ENCODE assay signal across 16 cellular contexts in the genomic region with DNA sequence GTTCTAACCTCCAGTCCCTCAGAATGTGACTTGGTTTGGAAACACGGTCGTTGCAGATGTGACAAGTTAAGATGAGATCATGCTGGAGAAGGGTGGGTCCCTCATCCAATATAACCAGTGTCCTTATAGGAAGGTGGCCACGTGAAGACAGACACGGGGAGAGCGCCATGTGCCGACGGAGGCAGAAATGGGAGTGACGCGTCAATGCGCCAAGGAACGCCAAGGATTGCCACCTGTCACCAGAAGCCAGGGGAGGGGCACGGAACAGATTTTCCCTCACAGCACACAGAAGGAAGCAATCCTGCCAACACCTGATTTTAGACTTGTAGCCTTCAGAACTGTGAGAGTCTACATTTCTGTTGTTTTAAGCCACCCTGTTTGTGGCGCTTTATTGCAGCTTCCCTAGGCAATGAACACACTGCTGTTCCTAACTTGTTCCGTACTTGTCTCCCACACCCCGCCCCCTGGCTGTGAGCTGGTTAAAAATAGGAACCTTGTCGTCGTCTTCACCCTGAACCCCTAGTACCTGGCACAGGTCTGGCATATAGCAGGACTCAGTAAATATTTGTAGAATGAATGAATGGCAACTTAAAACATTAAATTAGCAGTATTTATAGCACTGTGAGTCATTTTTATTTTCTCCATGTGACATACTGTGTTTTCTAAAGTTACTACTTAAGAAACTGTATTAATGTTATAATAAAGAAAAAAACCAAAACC. TPM values are rescaled to one million over a fixed set of nuclear protein-coding genes. Genes with fewer than 3 reads are reported as not detected.
DNase-seq lines count a peak whose midpoint lies in the region; ATAC-seq, FAIRE-seq and TF ChIP-seq lines count a peak whose summit lies in the region.
"Had no signal": no experiment of that assay in that cellular context is flagged by ENCODE, and none has a peak within 500 bp of the region (broad histone marks: within the 10 kb centered on the region; RNA-seq: fewer than 3 reads in every experiment).

No MANE protein-coding gene starts in this region.

- in situ Hi-C loops in transverse colon (cut with MboI; ENCODE audit: low pct_ligation_motif_present in 1 of 4, low pct_unique_long_range_greater_than_20kb in 1 of 4, low sequenced_read_pairs in 3 of 4): no loop called here

- FAIRE-seq in GM12892 (lab: Jason Lieb, UNC): no peak
- FAIRE-seq: A549 had no signal

- TF ChIP-seq POLR2A in transverse colon (IDR thresholded peaks at IDR 0.05) (no peak), GM12892 (IDR thresholded peaks at IDR 0.05; ENCODE audit: low read depth, low read length) (no peak)

- H3K27ac ChIP-seq in right atrium auricular region: no peak overlapping the region
- peak overlapping the region; percentile 31 to 60 (median 42) for H3K27ac ChIP-seq in transverse colon
- H3K27ac ChIP-seq in lower lobe of right lung: no peak overlapping the region
- H3K27ac ChIP-seq: A549 had no signal

- 53% methylated on average over 17 of the region's 17 CpGs; no CpG with 5 or more reads in 1 of the 2 donors for WGBS in transverse colon (ENCODE audit: low coverage in 1 of 2), 2 donors

- H3K36me3 ChIP-seq in right atrium auricular region (no peaks in the 10 kb centered on the region), transverse colon (no peaks in the 10 kb centered on the region), lower lobe of right lung (no peaks in the 10 kb centered on the region)

- H3K9me3 ChIP-seq in right atrium auricular region: no peaks in the 10 kb centered on the region
- no peaks in the 10 kb centered on the region for H3K9me3 ChIP-seq in transverse colon
- no peaks in the 10 kb centered on the region for H3K9me3 ChIP-seq in lower lobe of right lung
- H3K9me3 ChIP-seq: A549 had no signal

- H3K4me3 ChIP-seq in right atrium auricular region (no peak overlapping the region), transverse colon (no peak overlapping the region), lower lobe of right lung (no peak overlapping the region)
- H3K4me3 ChIP-seq: A549 had no signal

- TF ChIP-seq CTCF in right atrium auricular region (IDR thresholded peaks at IDR 0.05) (peak in 1 of 2 donors; percentile 29), transverse colon (IDR thresholded peaks at IDR 0.05) (peak in 2 of 5 experiments; percentile 11 to 28), lower lobe of right lung (IDR thresholded peaks at IDR 0.05) (no peak)

- TF ChIP-seq EP300 in transverse colon (IDR thresholded peaks at IDR 0.05; ENCODE audit: low read depth): no peak

- intact Hi-C loops in Right ventricle myocardium inferior (cut with DNase I) (no loop called here), left ventricle myocardium superior (cut with micrococcal nuclease) (no loop called here), transverse colon (cut with DNase I; ENCODE audit: low total_unique reads) (no loop called here), lower lobe of right lung (cut with DNase I) (no loop called here)

- H3K4me1 ChIP-seq in right atrium auricular region (peaks cover 0 to 13% of the 10 kb centered on the region in 2 donors), transverse colon (peaks cover 0 to 13% (median 8%) of the 10 kb centered on the region in 4 donors), lower lobe of right lung (no peaks in the 10 kb centered on the region)

- H3K27me3 ChIP-seq in right atrium auricular region (no peaks in the 10 kb centered on the region), transverse colon (no peaks in the 10 kb centered on the region), lower lobe of right lung (ENCODE audit: low read depth) (no peaks in the 10 kb centered on the region)

- DNase-seq in Right ventricle myocardium inferior (ENCODE audit: missing footprints): no peak
- DNase-seq in right atrium auricular region (ENCODE audit: low spot score): no peak
- DNase-seq in anterior cingulate cortex (lab: John Stamatoyannopoulos, UW): peak in 35 of 58 donors; percentile 8 to 81 (median 43)
- peak; percentile 62 for DNase-seq in left ventricle myocardium superior
- peak; percentile 75 for DNase-seq in transverse colon
- no peak for DNase-seq in NCI-H748 treated with DMSO at 0.1 percent for 48 hours (lab: John Stamatoyannopoulos, UW)
- DNase-seq in GM12892 (ENCODE audit: insufficient read length): no peak
- DNase-seq in lower lobe of right lung: no peak
- DNase-seq: activated CD4-positive, alpha-beta T cell treated with anti-CD3 and anti-CD28 coated beads, Interleukin-2, amount 50 U/mL, for 1 hour; activated naive CD8-positive, alpha-beta T cell treated with anti-CD3 and anti-CD28 coated beads, Interleukin-2, amount 10 ng/mL, durations not matched to agents 7 days and 5 days; activated T-cell treated with anti-CD3 and anti-CD28 coated beads, Interleukin-2, amount 50 U/mL, for 4 hours; GF-D8; glutamatergic neuron; islet precursor cell; MM.1S had no signal

- ATAC-seq in Right ventricle myocardium inferior (peak; percentile 68), left ventricle myocardium superior (peak; percentile 91), lower lobe of right lung (no peak)
- ATAC-seq: A549; activated T-cell treated with anti-CD3 and anti-CD28 coated beads, Interleukin-2, amount 50 U/mL, for 4 hours had no signal

RNA-seq across cellular contexts. Expression of gene RIMS3, which starts 14.2 kb away (rescaled TPM):
- total RNA-seq in Right ventricle myocardium inferior (1.6 TPM), right atrium auricular region (1 to 10 TPM; 1.4 to 5.5 TPM), left ventricle myocardium superior (0.92 TPM), transverse colon (10 to 100 TPM in 1 of 4 donors, 1 to 10 TPM in 3; 1.9 to 14.7 (median 5.4) TPM), lower lobe of right lung (4.6 TPM)
- polyA plus RNA-seq in GM12892 (2012; ENCODE audit: missing spikeins): 0.21 TPM

RNA-seq across cellular contexts. Expression of gene NFYC, which starts 40.2 kb away (rescaled TPM):
- total RNA-seq in Right ventricle myocardium inferior: 62.3 TPM
- total RNA-seq in right atrium auricular region: 10 to 100 TPM; 57.0 to 75.1 TPM
- total RNA-seq in left ventricle myocardium superior: 78.6 TPM
- 100 to 1,000 TPM in 1 of 4 donors, 10 to 100 TPM in 3; 34.4 to 101 (median 76.4) TPM for total RNA-seq in transverse colon
- polyA plus RNA-seq in GM12892 (2012; ENCODE audit: missing spikeins): 34.7 TPM
- total RNA-seq in lower lobe of right lung: 54.2 TPM

Comparison
In these comparisons a context has a peak if more than half of its experiments do, and no peak if none do; other contexts are left out.
1. DNase-seq: peak in anterior cingulate cortex (35 of 58), left ventricle myocardium superior (single experiment) and transverse colon (single experiment); none in Right ventricle myocardium inferior (single experiment), right atrium auricular region (single experiment), NCI-H748 treated with DMSO at 0.1 percent for 48 hours (single experiment), GM12892 (single experiment) and lower lobe of right lung (single experiment).
2. ATAC-seq: peak in Right ventricle myocardium inferior (single experiment) and left ventricle myocardium superior (single experiment); none in lower lobe of right lung (0 of 2).
3. H3K27ac ChIP-seq: peak in transverse colon (4 of 4); none in right atrium auricular region (0 of 2) and lower lobe of right lung (single experiment).